In genomic region chr1:31867546-31867945, GRCh38 we compare ENCODE assay signal across 17 cellular contexts. TPM values are rescaled to one million over a fixed set of nuclear protein-coding genes. Genes with fewer than 3 reads are reported as not detected.
DNase-seq lines count a peak whose midpoint lies in the region; ATAC-seq, FAIRE-seq and TF ChIP-seq lines count a peak whose summit lies in the region.
"Had no signal": no experiment of that assay in that cellular context is flagged by ENCODE, and none has a peak within 500 bp of the region (broad histone marks: within the 10 kb centered on the region; RNA-seq: fewer than 3 reads in every experiment).

No MANE protein-coding gene starts in this region.

- H4K8ac ChIP-seq in IMR-90 (ENCODE audit: low read depth in 2 of 2, low read length in 2 of 2) (no peak overlapping the region), H1 (ENCODE audit: extremely low read depth, insufficient read depth, low read length) (no peak overlapping the region), H9 (replicated peaks; ENCODE audit: insufficient read length, low read depth, low read length) (no peak overlapping the region)

- BruUV-seq in IMR-90 (replicated peaks; lab: Mats Ljungman, UMichigan): no TSS peak

- WGBS in IMR-90 (ENCODE audit: extremely low coverage in 2 of 2, insufficient read length in 1 of 2), 2 experiments: 63% methylated on average over 5 of the region's 7 CpGs; no CpG with 5 or more reads in 1 of the 2 experiments
- 87 to 100% methylated on average over 1 to 7 of the region's 7 CpGs for WGBS in H1 (ENCODE audit: extremely low coverage in 1 of 2, insufficient coverage in 1 of 2, insufficient read length in 1 of 2, insufficient replicate concordance in 2 of 2, low coverage in 1 of 2, low lambda C conversion rate in 2 of 2, missing lambda C conversion rate in 1 of 2), 2 experiments
- 100% methylated on average over 2 of the region's 7 CpGs for WGBS in H9 (ENCODE audit: extremely low coverage, insufficient read length, low lambda C conversion rate)

- H3K79me2 ChIP-seq in H1 (ENCODE audit: control insufficient read depth in 1 of 2, insufficient read depth in 2 of 2, low read length in 2 of 2): no peaks in the 10 kb centered on the region
- no peaks in the 10 kb centered on the region for H3K79me2 ChIP-seq in H9 (ENCODE audit: insufficient read depth, low read length)

- TF ChIP-seq RAD21 in IMR-90 (IDR thresholded peaks at IDR 0.05; ENCODE audit: low read length): no peak
- no peak for TF ChIP-seq RAD21 in H1 (IDR thresholded peaks at IDR 0.05 in 1 of 2, conservative IDR thresholded peaks at IDR 0.05 in 1 of 2; ENCODE audit: low read depth in 2 of 2, low read length in 2 of 2)

- no peak overlapping the region for H2BK12ac ChIP-seq in H1 (ENCODE audit: low read depth, low read length)
- no peak overlapping the region for H2BK12ac ChIP-seq in H9 (ENCODE audit: insufficient read length, low read depth, low read length)

- no peak overlapping the region for H3K4ac ChIP-seq in IMR-90 (ENCODE audit: low read depth, low read length)
- no peak overlapping the region for H3K4ac ChIP-seq in H1 (replicated peaks; ENCODE audit: insufficient read length, low read depth, low read length)
- no peak overlapping the region for H3K4ac ChIP-seq in H9 (ENCODE audit: low read depth, low read length)

- no peak overlapping the region for H3K23ac ChIP-seq in IMR-90 (ENCODE audit: low read depth, low read length)
- no peak overlapping the region for H3K23ac ChIP-seq in H1 (ENCODE audit: insufficient read length)
- H3K23ac ChIP-seq in H9 (ENCODE audit: insufficient read length, low read depth, low read length): no peak overlapping the region

- CTCF ChIA-PET in IMR-90 (lab: Yijun Ruan, JAX): no interaction called here
- CTCF ChIA-PET in H1 (lab: Charles Lee; ENCODE audit: partially characterized antibody): no interaction called here

- H3K4me2 ChIP-seq in IMR-90 (ENCODE audit: low read depth, low read length) (no peak overlapping the region), H1 (ENCODE audit: insufficient read depth in 1 of 2, low read depth in 2 of 2, low read length in 2 of 2) (no peak overlapping the region), H9 (ENCODE audit: insufficient read depth, insufficient read length, low read length) (no peak overlapping the region)
- H3K4me2 ChIP-seq: GM23338 had no signal

- H3K27me3 ChIP-seq in IMR-90 (ENCODE audit: control insufficient read depth, insufficient read depth, low read length): peaks cover 3% of the 10 kb centered on the region; the same call in 1 of the 2 replicates
- no peaks in the 10 kb centered on the region for H3K27me3 ChIP-seq in H1 (replicated peaks in 1 of 4; ENCODE audit: control insufficient read depth in 3 of 4, extremely low read depth in 1 of 4, insufficient read depth in 3 of 4, low read length in 3 of 4)
- no peaks in the 10 kb centered on the region for H3K27me3 ChIP-seq in vagina
- H3K27me3 ChIP-seq in H9 (ENCODE audit: insufficient read depth, low read length): no peaks in the 10 kb centered on the region

- H3T11ph ChIP-seq in H9 (ENCODE audit: low read length): no peak overlapping the region

- H3K27ac ChIP-seq in IMR-90 (ENCODE audit: insufficient read depth, low read length): no peak overlapping the region
- no peak overlapping the region for H3K27ac ChIP-seq in H1 (ENCODE audit: low read depth, low read length)
- H3K27ac ChIP-seq in vagina: no peak overlapping the region
- H3K27ac ChIP-seq in H9 (ENCODE audit: insufficient read length, low read depth, low read length): no peak overlapping the region

- H3K14ac ChIP-seq in IMR-90 (replicated peaks; ENCODE audit: low read depth, low read length) (no peak overlapping the region), H1 (ENCODE audit: insufficient read length) (no peak overlapping the region), H9 (ENCODE audit: insufficient read depth, low read length) (no peak overlapping the region)

- H2AK5ac ChIP-seq in IMR-90 (ENCODE audit: low read depth, low read length) (no peak overlapping the region), H1 (ENCODE audit: low read depth, low read length) (no peak overlapping the region), H9 (ENCODE audit: insufficient read length, low read length) (no peak overlapping the region)

- no peak overlapping the region for H3K4me3 Mint-ChIP-seq in stimulated activated effector memory CD8-positive, alpha-beta T cell treated with anti-CD3 and anti-CD28 coated beads, Interleukin-12 subunit alpha, Interleukin-12 subunit beta, amount 100 ng/mL, for 72 hours
- H3K4me3 Mint-ChIP-seq in H9: no peak overlapping the region
- H3K4me3 Mint-ChIP-seq: CD8-positive, alpha-beta T cell; GM23338 had no signal

- H3K4me3 ChIP-seq in IMR-90 (ENCODE audit: insufficient read depth, low read depth, low read length) (no peak overlapping the region), H1 (ENCODE audit: extremely low read depth in 1 of 4, insufficient read depth in 2 of 4, low read depth in 3 of 4, low read length in 4 of 4) (no peak overlapping the region), vagina (no peak overlapping the region)
- H3K4me3 ChIP-seq: GM23338 had no signal

- H3K36me3 Mint-ChIP-seq in stimulated activated effector memory CD8-positive, alpha-beta T cell treated with anti-CD3 and anti-CD28 coated beads, Interleukin-12 subunit alpha, Interleukin-12 subunit beta, amount 100 ng/mL, for 72 hours: no peaks in the 10 kb centered on the region
- no peaks in the 10 kb centered on the region for H3K36me3 Mint-ChIP-seq in H9 (ENCODE audit: insufficient read depth in 1 of 3, low read depth in 3 of 3)
- H3K36me3 Mint-ChIP-seq: CD8-positive, alpha-beta T cell had no signal

- TF ChIP-seq EP300 in H1 (IDR thresholded peaks at IDR 0.05; ENCODE audit: borderline replicate concordance in 1 of 2, low read depth in 2 of 2, low read length in 2 of 2): no peak

- no peaks in the 10 kb centered on the region for H3K9me3 Mint-ChIP-seq in stimulated activated effector memory CD8-positive, alpha-beta T cell treated with anti-CD3 and anti-CD28 coated beads, Interleukin-12 subunit alpha, Interleukin-12 subunit beta, amount 100 ng/mL, for 72 hours
- H3K9me3 Mint-ChIP-seq in H9: no peaks in the 10 kb centered on the region
- H3K9me3 Mint-ChIP-seq: CD8-positive, alpha-beta T cell; GM23338 had no signal

- H3K9me1 ChIP-seq in IMR-90 (ENCODE audit: insufficient read depth, low read length): no peaks in the 10 kb centered on the region

- H4K91ac ChIP-seq in IMR-90 (ENCODE audit: insufficient read depth, low read depth, low read length): no peak overlapping the region
- H4K91ac ChIP-seq in H1 (replicated peaks; ENCODE audit: insufficient read length, low read length): no peak overlapping the region
- no peak overlapping the region for H4K91ac ChIP-seq in H9 (ENCODE audit: insufficient read length, low read depth, low read length)

- H3K56ac ChIP-seq in IMR-90 (ENCODE audit: extremely low read depth, insufficient read depth, low read length) (no peak overlapping the region), H1 (replicated peaks; ENCODE audit: insufficient read length, low read depth, low read length) (no peak overlapping the region), H9 (ENCODE audit: insufficient read length, low read depth, low read length) (no peak overlapping the region)

- no peak for FAIRE-seq in H1 (lab: Jason Lieb, UNC)
- FAIRE-seq: G401.6, GM12892, GM19239, H54 had no signal

- H3K23me2 ChIP-seq in H1 (ENCODE audit: low read depth, low read length) (0 out of 2 replicates have a peak, but pooled peaks cover 3% of the 10 kb centered on the region), H9 (ENCODE audit: insufficient read length, low read depth, low read length, poor library complexity, severe bottlenecking) (no peaks in the 10 kb centered on the region)

- no peak overlapping the region for H3K9ac ChIP-seq in IMR-90 (ENCODE audit: low read depth, low read length)
- no peak overlapping the region for H3K9ac ChIP-seq in H1 (replicated peaks in 1 of 4; ENCODE audit: extremely low read depth in 1 of 4, low read depth in 3 of 4, low read length in 3 of 4)
- no peak overlapping the region for H3K9ac ChIP-seq in H9 (ENCODE audit: extremely low read depth, insufficient read length, low read length)

- TF ChIP-seq POLR2A in IMR-90 (IDR thresholded peaks at IDR 0.05; ENCODE audit: low read depth, low read length): no peak
- TF ChIP-seq POLR2A in H1 (IDR thresholded peaks at IDR 0.05; ENCODE audit: control extremely low read depth in 1 of 2, low read depth in 2 of 2, low read length in 2 of 2): no peak
- TF ChIP-seq POLR2A in vagina (IDR thresholded peaks at IDR 0.05): no peak

- no peak overlapping the region for H3K18ac ChIP-seq in IMR-90 (ENCODE audit: low read depth, low read length)
- no peak overlapping the region for H3K18ac ChIP-seq in H1 (ENCODE audit: extremely low read depth, low read length)
- H3K18ac ChIP-seq in H9 (ENCODE audit: insufficient read length, low read depth, low read length): no peak overlapping the region

- no peak for DNase-seq in IMR-90
- no peak for DNase-seq in H1 (ENCODE audit: low read depth in 1 of 2, low spot score in 2 of 2)
- no peak for DNase-seq in stimulated activated effector memory CD8-positive, alpha-beta T cell treated with anti-CD3 and anti-CD28 coated beads, Interleukin-12 subunit alpha, Interleukin-12 subunit beta, amount 100 ng/mL, for 72 hours (ENCODE audit: low spot score in 2 of 2)
- DNase-seq in vagina (ENCODE audit: extremely low spot score in 2 of 2): no peak
- no peak for DNase-seq in H9
- no peak for DNase-seq in HUDEP-2 (lab: John Stamatoyannopoulos, UW; ENCODE audit: unreplicated experiment in 76 of 76)
- DNase-seq: C1 segment of cervical spinal cord; Caco-2; CD8-positive, alpha-beta T cell; DMS153; DND-41; HCEC 1CT had no signal

- no peaks in the 10 kb centered on the region for H3K36me3 ChIP-seq in IMR-90 (ENCODE audit: control insufficient read depth, insufficient read depth, low read length)
- no peaks in the 10 kb centered on the region for H3K36me3 ChIP-seq in H1 (ENCODE audit: control insufficient read depth in 2 of 4, insufficient read depth in 4 of 4, low read length in 3 of 4)
- no peaks in the 10 kb centered on the region for H3K36me3 ChIP-seq in vagina

- TF ChIP-seq CTCF in IMR-90 (conservative IDR thresholded peaks at IDR 0.05; ENCODE audit: low read depth, low read length) (no peak), H1 (IDR thresholded peaks at IDR 0.05; ENCODE audit: control extremely low read depth in 1 of 3, insufficient read depth in 1 of 3, low read depth in 1 of 3, low read length in 3 of 3) (no peak), vagina (IDR thresholded peaks at IDR 0.05) (no peak), H9 (conservative IDR thresholded peaks at IDR 0.05) (no peak)

- intact Hi-C loops in IMR-90 (cut with micrococcal nuclease) (no loop called here), vagina (cut with DNase I) (no loop called here)

- H2AFZ ChIP-seq in IMR-90 (replicated peaks; ENCODE audit: low read length, poor library complexity) (no peak overlapping the region), H1 (ENCODE audit: low read length) (no peak overlapping the region), H9 (ENCODE audit: low read length) (no peak overlapping the region)
- H2AFZ ChIP-seq: GM23338 had no signal

- H3K27me3 Mint-ChIP-seq in H9 (ENCODE audit: low read depth): no peaks in the 10 kb centered on the region

- H3K4me1 Mint-ChIP-seq in stimulated activated effector memory CD8-positive, alpha-beta T cell treated with anti-CD3 and anti-CD28 coated beads, Interleukin-12 subunit alpha, Interleukin-12 subunit beta, amount 100 ng/mL, for 72 hours: peaks cover 23% of the 10 kb centered on the region
- H3K4me1 Mint-ChIP-seq in H9: peaks cover 4% of the 10 kb centered on the region in 2 experiments

- H2BK120ac ChIP-seq in IMR-90 (ENCODE audit: low read depth, low read length) (no peak overlapping the region), H1 (replicated peaks; ENCODE audit: low read depth, low read length) (no peak overlapping the region), H9 (ENCODE audit: low read depth, low read length, poor library complexity, severe bottlenecking) (no peak overlapping the region)

- H3K27ac Mint-ChIP-seq in stimulated activated effector memory CD8-positive, alpha-beta T cell treated with anti-CD3 and anti-CD28 coated beads, Interleukin-12 subunit alpha, Interleukin-12 subunit beta, amount 100 ng/mL, for 72 hours: peak overlapping the region; percentile 5
- no peak overlapping the region for H3K27ac Mint-ChIP-seq in H9
- H3K27ac Mint-ChIP-seq: CD8-positive, alpha-beta T cell; GM23338 had no signal

- H2BK15ac ChIP-seq in IMR-90 (ENCODE audit: low read depth, low read length) (no peak overlapping the region), H1 (ENCODE audit: low read length) (no peak overlapping the region), H9 (ENCODE audit: low read depth, low read length) (no peak overlapping the region)

- dilution Hi-C loops in IMR-90 (cut with HindIII; ENCODE audit: low sequenced_read_pairs, unreplicated experiment): no loop called here

- ATAC-seq in IMR-90 (ENCODE audit: low read depth): no peak
- ATAC-seq in stimulated activated effector memory CD8-positive, alpha-beta T cell treated with anti-CD3 and anti-CD28 coated beads, Interleukin-12 subunit alpha, Interleukin-12 subunit beta, amount 100 ng/mL, for 72 hours: no peak
- ATAC-seq: CD8-positive, alpha-beta T cell; GM23338 had no signal

- no peaks in the 10 kb centered on the region for H4K20me1 ChIP-seq in IMR-90 (ENCODE audit: insufficient read depth, low read length)
- no peaks in the 10 kb centered on the region for H4K20me1 ChIP-seq in H1 (replicated peaks in 1 of 2; ENCODE audit: control insufficient read depth in 1 of 2, insufficient read depth in 2 of 2, low read length in 2 of 2)
- H4K20me1 ChIP-seq in H9 (ENCODE audit: control insufficient read depth, insufficient read depth, insufficient read length): no peaks in the 10 kb centered on the region

- H2BK5ac ChIP-seq in IMR-90 (ENCODE audit: low read depth, low read length, poor library complexity, severe bottlenecking) (no peak overlapping the region), H1 (ENCODE audit: low read depth, low read length) (no peak overlapping the region), H9 (ENCODE audit: insufficient read length, low read length) (no peak overlapping the region)

- H3K4me1 ChIP-seq in IMR-90 (ENCODE audit: control insufficient read depth, insufficient read depth, low read length): no peaks in the 10 kb centered on the region
- no peaks in the 10 kb centered on the region for H3K4me1 ChIP-seq in H1 (replicated peaks in 1 of 4; ENCODE audit: control insufficient read depth in 3 of 4, insufficient read depth in 4 of 4, low read length in 3 of 4)
- no peaks in the 10 kb centered on the region for H3K4me1 ChIP-seq in vagina
- no peaks in the 10 kb centered on the region for H3K4me1 ChIP-seq in H9 (ENCODE audit: insufficient read depth, low read length)
- H3K4me1 ChIP-seq: Caco-2 had no signal

- H2AK9ac ChIP-seq in IMR-90 (replicated peaks; ENCODE audit: low read depth, low read length, poor library complexity): no peak overlapping the region

- H3K9me3 ChIP-seq in IMR-90 (ENCODE audit: control insufficient read depth, insufficient read depth, low read length) (no peaks in the 10 kb centered on the region), H1 (ENCODE audit: insufficient read depth in 2 of 2, low read depth in 1 of 2, low read length in 1 of 2) (no peaks in the 10 kb centered on the region), vagina (no peaks in the 10 kb centered on the region), H9 (ENCODE audit: control insufficient read depth, low read depth, low read length) (no peaks in the 10 kb centered on the region)
- H3K9me3 ChIP-seq: Caco-2 had no signal

- POLR2A ChIA-PET in IMR-90 (lab: Charles Lee; ENCODE audit: unreplicated experiment) (no interaction called here), H1 (lab: Charles Lee; ENCODE audit: partially characterized antibody) (no interaction called here)

- in situ Hi-C loops in IMR-90 (cut with MboI; ENCODE audit: low sequenced_read_pairs): no loop called here

- H2BK20ac ChIP-seq in IMR-90 (ENCODE audit: low read depth, low read length) (no peak overlapping the region), H1 (ENCODE audit: low read length) (no peak overlapping the region), H9 (ENCODE audit: low read depth, low read length, poor library complexity, severe bottlenecking) (no peak overlapping the region)

- no peaks in the 10 kb centered on the region for H3K79me1 ChIP-seq in IMR-90 (ENCODE audit: low read depth in 1 of 2, low read length in 2 of 2)
- H3K79me1 ChIP-seq in H1 (ENCODE audit: low read depth, low read length): no peaks in the 10 kb centered on the region
- H3K79me1 ChIP-seq in H9 (ENCODE audit: insufficient read depth, low read depth, low read length, poor library complexity, severe bottlenecking): no peaks in the 10 kb centered on the region

- H4K5ac ChIP-seq in IMR-90 (ENCODE audit: low read depth, low read length): no peak overlapping the region
- H4K5ac ChIP-seq in H1 (ENCODE audit: insufficient read length, low read depth, low read length): no peak overlapping the region
- H4K5ac ChIP-seq in H9 (ENCODE audit: insufficient read length, low read depth, low read length): no peak overlapping the region

RNA-seq across cellular contexts. Expression of gene SPOCD1, which starts 51.7 kb away (rescaled TPM):
- 42.2 and 59.7 TPM in 2 replicates for total RNA-seq in IMR-90 (2012; rRNA removed)
- 132 and 135 TPM in 2 replicates for polyA plus RNA-seq in IMR-90 (2012; rRNA removed)
- polyA plus RNA-seq in IMR-90 (2012; cell fraction: cytosol; rRNA removed): 61.6 and 91.4 TPM in 2 replicates
- 471 and 772 TPM in 2 replicates for polyA plus RNA-seq in IMR-90 (2012; cell fraction: nucleus; rRNA removed; ENCODE audit: low replicate concordance)
- total RNA-seq in H1 (2021; fragmentation: NEBNext Ultra II Directional; extraction: Animal tissue kit (Norgen Biotek cat#: 25700)): 1.8 and 2.0 TPM in 2 replicates
- 2.9 and 4.2 TPM in 2 replicates for polyA plus RNA-seq in H1 (2011; rRNA removed)
- 4.7 TPM for polyA plus RNA-seq in H1 (2011; cell fraction: cytosol; rRNA removed)
- 13.1 TPM for polyA plus RNA-seq in H1 (2011; cell fraction: nucleus; rRNA removed)
- polyA plus RNA-seq in H1 (2012, experiment 1 of 2): 1.9 to 2.6 TPM (median 2.1 TPM) in 4 replicates
- polyA plus RNA-seq in H1 (2012, experiment 2 of 2): 0.84 TPM
- polyA plus RNA-seq in H1 (2013, experiment 1 of 2): 1.4 TPM
- 1.0 TPM for polyA plus RNA-seq in H1 (2013, experiment 2 of 2)
- 2.2 and 3.0 TPM in 2 replicates for polyA minus RNA-seq in H1 (2011; rRNA and poly(A)+ RNA removed)
- polyA minus RNA-seq in H1 (2011; cell fraction: cytosol; rRNA and poly(A)+ RNA removed): 1.2 TPM
- polyA minus RNA-seq in H1 (2011; cell fraction: nucleus; rRNA and poly(A)+ RNA removed): 5.6 TPM
- total RNA-seq in vagina: 4.2 TPM
- total RNA-seq in H9 (2021): 1.5 and 2.7 TPM in 2 replicates
- total RNA-seq: CD8-positive, alpha-beta T cell had no signal
